Comparison of ENCODE assay signal across 1 cellular context in genomic region chr20:1209447-1210387, GRCh38.
TF ChIP-seq lines count a peak whose summit lies in the region.

No MANE protein-coding gene starts in this region.

TF ChIP-seq in K562, 482 proteins besides CTCF, POLR2A, EP300 and RAD21:
- TF ChIP-seq LARP7 (IDR thresholded peaks at IDR 0.05), result no peak
- 0 out of 2 replicates have a peak, but pooled peaks have one; percentile 11 for TF ChIP-seq CTBP1 (IDR thresholded peaks at IDR 0.05; ENCODE audit: borderline replicate concordance)
- peak; percentile 50; the same call in 1 of the 2 replicates for TF ChIP-seq STAG1 (CRISPR knock-in tag; IDR thresholded peaks at IDR 0.05; ENCODE audit: borderline replicate concordance)
- no peak for TF ChIP-seq NELFE (IDR thresholded peaks at IDR 0.05; ENCODE audit: insufficient read depth, insufficient read length)
- 0 out of 2 replicates have a peak, but pooled peaks have one; percentile 37 for TF ChIP-seq SMC3 (conservative IDR thresholded peaks at IDR 0.05; ENCODE audit: insufficient read depth, low read depth, low read length)
- no peak for TF ChIP-seq ELF1 (tag; IDR thresholded peaks at IDR 0.05)
TF ChIP-seq in K562: peak in this region for 3.
